13 cellular contexts compared by ENCODE assay signal in the genomic region with DNA sequence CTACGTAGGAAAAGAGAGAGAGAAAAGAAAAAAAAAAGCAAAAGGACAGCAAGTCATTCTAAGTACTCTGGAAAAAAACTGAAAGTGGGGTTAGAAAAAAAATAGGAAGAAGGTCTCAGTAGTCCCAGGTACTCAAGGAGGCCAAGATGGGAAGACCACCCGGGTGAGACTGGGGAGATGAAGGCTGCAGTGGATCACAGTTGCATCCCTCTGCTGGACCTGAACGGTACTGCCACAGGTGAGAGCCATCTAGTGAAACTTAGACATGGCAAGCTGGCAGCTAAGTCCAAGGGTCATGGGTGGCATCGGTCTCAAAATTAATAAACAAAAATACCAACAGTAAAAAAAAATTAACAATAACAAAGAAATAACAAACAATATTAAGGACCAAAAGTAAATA. TPM values are rescaled to one million over a fixed set of nuclear protein-coding genes. Genes with fewer than 3 reads are reported as not detected.
A peak's percentile ranks its signal among the peaks of the same experiment; 100 is the strongest.
DNase-seq lines count a peak whose midpoint lies in the region; ATAC-seq and TF ChIP-seq lines count a peak whose summit lies in the region.
"Had no signal": no experiment of that assay in that cellular context is flagged by ENCODE, and none has a peak within 500 bp of the region (broad histone marks: within the 10 kb centered on the region; RNA-seq: fewer than 3 reads in every experiment).

No MANE protein-coding gene starts in this region.

- no peaks in the 10 kb centered on the region for H3K4me1 Mint-ChIP-seq in activated CD8-positive, alpha-beta T cell treated with anti-CD3 and anti-CD28 coated beads for 36 hours (ENCODE audit: low read depth)
- H3K4me1 Mint-ChIP-seq in activated CD8-positive, alpha-beta T cell treated with anti-CD3 and anti-CD28 coated beads, Interleukin-2, amount 10 ng/mL, durations not matched to agents 7 days and 5 days (ENCODE audit: low read depth), result no peaks in the 10 kb centered on the region
- no peaks in the 10 kb centered on the region for H3K4me1 Mint-ChIP-seq in neural progenitor cell
- H3K4me1 Mint-ChIP-seq: activated T-helper 17 cell treated with anti-CD3 and anti-CD28 coated beads, Interleukin-2, amount 50 U/mL, for 72 hours; stimulated activated naive B cell treated with anti-CD40 and anti-IgM and Interleukin-4, amounts not matched to agents 10 μg/mL and 1 μg/mL and 100 μg/mL, for 72 hours had no signal

- H3K27me3 ChIP-seq in Karpas-422 (ENCODE audit: low read length) (no peaks in the 10 kb centered on the region), mammary epithelial cell (ENCODE audit: insufficient read depth, low read length) (no peaks in the 10 kb centered on the region), neural progenitor cell (no peaks in the 10 kb centered on the region)

- H3K4me3 ChIP-seq in Karpas-422 (ENCODE audit: low read length), result no peak overlapping the region
- H3K4me3 ChIP-seq in mammary epithelial cell (replicated peaks in 1 of 3; ENCODE audit: insufficient read depth in 1 of 3, low read depth in 2 of 3, low read length in 3 of 3), result no peak overlapping the region
- H3K4me3 ChIP-seq in neural progenitor cell, result no peak overlapping the region

- in situ Hi-C loops in mammary epithelial cell (cut with MboI; ENCODE audit: low sequenced_read_pairs in 2 of 2), result no loop called here

- BruUV-seq in mammary epithelial cell (replicated peaks; lab: Mats Ljungman, UMichigan), result no TSS peak

- H3K27me3 Mint-ChIP-seq in activated CD8-positive, alpha-beta T cell treated with anti-CD3 and anti-CD28 coated beads for 36 hours, result no peaks in the 10 kb centered on the region
- no peaks in the 10 kb centered on the region for H3K27me3 Mint-ChIP-seq in activated CD8-positive, alpha-beta T cell treated with anti-CD3 and anti-CD28 coated beads, Interleukin-2, amount 10 ng/mL, durations not matched to agents 7 days and 5 days (ENCODE audit: low read depth)
- H3K27me3 Mint-ChIP-seq in neural progenitor cell (ENCODE audit: insufficient read depth, low read depth), result peaks cover 2% of the 10 kb centered on the region
- H3K27me3 Mint-ChIP-seq: stimulated activated naive B cell treated with anti-CD40 and anti-IgM and Interleukin-4, amounts not matched to agents 10 μg/mL and 1 μg/mL and 100 μg/mL, for 72 hours had no signal

- 74% methylated on average over 4 of the region's 4 CpGs for WGBS in mammary epithelial cell (ENCODE audit: low coverage, missing lambda C conversion rate)

- no peaks in the 10 kb centered on the region for H3K9me2 ChIP-seq in Karpas-422 (replicated peaks; ENCODE audit: insufficient read depth, low read length)

- no peak for ATAC-seq in activated CD8-positive, alpha-beta T cell treated with anti-CD3 and anti-CD28 coated beads for 36 hours
- no peak for ATAC-seq in activated CD8-positive, alpha-beta T cell treated with anti-CD3 and anti-CD28 coated beads, Interleukin-2, amount 10 ng/mL, durations not matched to agents 7 days and 5 days
- ATAC-seq in HG02870 (IDR thresholded peaks at IDR 0.05; ENCODE audit: unreplicated experiment) (no peak), HG03457 (IDR thresholded peaks at IDR 0.05; ENCODE audit: unreplicated experiment) (no peak)
- ATAC-seq: activated T-helper 17 cell treated with anti-CD3 and anti-CD28 coated beads, Interleukin-2, amount 50 U/mL, for 72 hours had no signal

- no peak overlapping the region for H3K9ac ChIP-seq in Karpas-422 (ENCODE audit: low read length)
- no peak overlapping the region for H3K9ac ChIP-seq in mammary epithelial cell (ENCODE audit: insufficient read depth, low read length)
- H3K9ac ChIP-seq in neural progenitor cell, result no peak overlapping the region

- no peak overlapping the region for H3K4me2 ChIP-seq in Karpas-422 (ENCODE audit: low read depth, low read length, poor library complexity, severe bottlenecking)
- H3K4me2 ChIP-seq in mammary epithelial cell (ENCODE audit: insufficient read depth, low read depth, low read length), result no peak overlapping the region
- H3K4me2 ChIP-seq in neural progenitor cell, result no peak overlapping the region

- no peak for TF ChIP-seq CTCF in activated CD8-positive, alpha-beta T cell treated with anti-CD3 and anti-CD28 coated beads for 36 hours (IDR thresholded peaks at IDR 0.05)
- TF ChIP-seq CTCF in mammary epithelial cell (conservative IDR thresholded peaks at IDR 0.05 in 1 of 2, IDR thresholded peaks at IDR 0.05 in 1 of 2; ENCODE audit: extremely low read depth in 1 of 2, insufficient read depth in 1 of 2, low read depth in 1 of 2, low read length in 2 of 2), result peak; percentile 41 to 42
- TF ChIP-seq CTCF in neural progenitor cell (IDR thresholded peaks at IDR 0.05), result peak; percentile 22

- peaks cover 9% of the 10 kb centered on the region for H3K36me3 Mint-ChIP-seq in activated CD8-positive, alpha-beta T cell treated with anti-CD3 and anti-CD28 coated beads for 36 hours (ENCODE audit: low read depth)
- peaks cover 2% of the 10 kb centered on the region for H3K36me3 Mint-ChIP-seq in activated CD8-positive, alpha-beta T cell treated with anti-CD3 and anti-CD28 coated beads, Interleukin-2, amount 10 ng/mL, durations not matched to agents 7 days and 5 days (ENCODE audit: low read depth)
- H3K36me3 Mint-ChIP-seq in neural progenitor cell, result peaks cover 3% of the 10 kb centered on the region

- no peak overlapping the region for H3K27ac Mint-ChIP-seq in activated CD8-positive, alpha-beta T cell treated with anti-CD3 and anti-CD28 coated beads for 36 hours
- H3K27ac Mint-ChIP-seq in activated CD8-positive, alpha-beta T cell treated with anti-CD3 and anti-CD28 coated beads, Interleukin-2, amount 10 ng/mL, durations not matched to agents 7 days and 5 days, result no peak overlapping the region
- no peak overlapping the region for H3K27ac Mint-ChIP-seq in neural progenitor cell
- H3K27ac Mint-ChIP-seq: activated T-helper 17 cell treated with anti-CD3 and anti-CD28 coated beads, Interleukin-2, amount 50 U/mL, for 72 hours; stimulated activated naive B cell treated with anti-CD40 and anti-IgM and Interleukin-4, amounts not matched to agents 10 μg/mL and 1 μg/mL and 100 μg/mL, for 72 hours had no signal

- H3K9me3 ChIP-seq in Karpas-422 (ENCODE audit: low read length) (peaks cover 23% of the 10 kb centered on the region), mammary epithelial cell (replicated peaks; ENCODE audit: insufficient read depth, low read length) (peaks cover 18% of the 10 kb centered on the region), neural progenitor cell (ENCODE audit: low read depth) (peaks cover 18% of the 10 kb centered on the region)

- POLR2A ChIA-PET in activated CD8-positive, alpha-beta T cell treated with anti-CD3 and anti-CD28 coated beads for 36 hours (lab: Charles Lee), result no interaction called here
- POLR2A ChIA-PET in activated CD8-positive, alpha-beta T cell treated with anti-CD3 and anti-CD28 coated beads, Interleukin-2, amount 10 ng/mL, durations not matched to agents 7 days and 5 days (lab: Charles Lee), result no interaction called here

- H3K4me1 ChIP-seq in Karpas-422 (ENCODE audit: low read length) (no peaks in the 10 kb centered on the region), mammary epithelial cell (ENCODE audit: insufficient read depth, low read length) (no peaks in the 10 kb centered on the region), neural progenitor cell (no peaks in the 10 kb centered on the region)

- H3K36me3 ChIP-seq in Karpas-422 (ENCODE audit: insufficient read depth, low read length) (no peaks in the 10 kb centered on the region), mammary epithelial cell (ENCODE audit: insufficient read depth, low read length) (no peaks in the 10 kb centered on the region), neural progenitor cell (no peaks in the 10 kb centered on the region)

- H3K27ac ChIP-seq in Karpas-422 (ENCODE audit: low read length), result no peak overlapping the region
- no peak overlapping the region for H3K27ac ChIP-seq in mammary epithelial cell (ENCODE audit: insufficient read depth, low read depth, low read length)
- H3K27ac ChIP-seq in neural progenitor cell, result no peak overlapping the region

- no peak overlapping the region for H3K4me3 Mint-ChIP-seq in activated CD8-positive, alpha-beta T cell treated with anti-CD3 and anti-CD28 coated beads for 36 hours
- no peak overlapping the region for H3K4me3 Mint-ChIP-seq in activated CD8-positive, alpha-beta T cell treated with anti-CD3 and anti-CD28 coated beads, Interleukin-2, amount 10 ng/mL, durations not matched to agents 7 days and 5 days
- no peak overlapping the region for H3K4me3 Mint-ChIP-seq in neural progenitor cell
- H3K4me3 Mint-ChIP-seq: activated T-helper 17 cell treated with anti-CD3 and anti-CD28 coated beads, Interleukin-2, amount 50 U/mL, for 72 hours; stimulated activated naive B cell treated with anti-CD40 and anti-IgM and Interleukin-4, amounts not matched to agents 10 μg/mL and 1 μg/mL and 100 μg/mL, for 72 hours had no signal

- peak; percentile 44 for DNase-seq in activated CD8-positive, alpha-beta T cell treated with anti-CD3 and anti-CD28 coated beads for 36 hours
- no peak for DNase-seq in activated CD8-positive, alpha-beta T cell treated with anti-CD3 and anti-CD28 coated beads, Interleukin-2, amount 10 ng/mL, durations not matched to agents 7 days and 5 days
- DNase-seq in Karpas-422, result peak; percentile 65
- DNase-seq in mammary epithelial cell, result no peak
- DNase-seq in neural progenitor cell (ENCODE audit: low spot score), result no peak
- no peak for DNase-seq in amniotic stem cell (lab: John Stamatoyannopoulos, UW)
- DNase-seq: activated CD4-positive, CD25-positive, alpha-beta regulatory T cell; midbrain; posterior cingulate gyrus; stimulated activated naive B cell treated with anti-CD40 and anti-IgM and Interleukin-4, amounts not matched to agents 10 μg/mL and 1 μg/mL and 100 μg/mL, for 72 hours had no signal

- peaks cover 43% of the 10 kb centered on the region for H3K9me3 Mint-ChIP-seq in activated CD8-positive, alpha-beta T cell treated with anti-CD3 and anti-CD28 coated beads for 36 hours
- H3K9me3 Mint-ChIP-seq in activated CD8-positive, alpha-beta T cell treated with anti-CD3 and anti-CD28 coated beads, Interleukin-2, amount 10 ng/mL, durations not matched to agents 7 days and 5 days (ENCODE audit: insufficient read depth), result peaks cover 38% of the 10 kb centered on the region
- peaks cover 52% of the 10 kb centered on the region for H3K9me3 Mint-ChIP-seq in neural progenitor cell

- H3K79me2 ChIP-seq in Karpas-422 (ENCODE audit: low read length) (no peaks in the 10 kb centered on the region), mammary epithelial cell (ENCODE audit: insufficient read depth, low read length) (no peaks in the 10 kb centered on the region), neural progenitor cell (ENCODE audit: low read depth) (no peaks in the 10 kb centered on the region)

- CTCF ChIA-PET in activated CD8-positive, alpha-beta T cell treated with anti-CD3 and anti-CD28 coated beads for 36 hours (lab: Charles Lee), result no interaction called here
- CTCF ChIA-PET in activated CD8-positive, alpha-beta T cell treated with anti-CD3 and anti-CD28 coated beads, Interleukin-2, amount 10 ng/mL, durations not matched to agents 7 days and 5 days (lab: Charles Lee), result no interaction called here
- CTCF ChIA-PET in mammary epithelial cell (lab: Charles Lee; ENCODE audit: low non-redundant PET), result interaction anchor here (0.7 kb wide), 1 partner anchor 263 kb away, joined by 3 read pairs; no protein-coding TSS in a partner anchor

- no peaks in the 10 kb centered on the region for H3F3A ChIP-seq in neural progenitor cell (ENCODE audit: low read depth)

- intact Hi-C loops in activated CD8-positive, alpha-beta T cell treated with anti-CD3 and anti-CD28 coated beads for 36 hours (cut with micrococcal nuclease), result no loop called here
- intact Hi-C loops in mammary epithelial cell (cut with micrococcal nuclease), result loop anchor here (5.0 kb wide), 1 partner anchor 321 kb away; a partner anchor contains a TSS

- no peak overlapping the region for H2AFZ ChIP-seq in Karpas-422 (ENCODE audit: low read length)
- no peak overlapping the region for H2AFZ ChIP-seq in mammary epithelial cell (ENCODE audit: low read depth, low read length)
- no peak overlapping the region for H2AFZ ChIP-seq in neural progenitor cell (replicated peaks)

- dilution Hi-C loops in mammary epithelial cell (cut with HindIII; ENCODE audit: low sequenced_read_pairs), result no loop called here

- H4K20me1 ChIP-seq in Karpas-422 (ENCODE audit: insufficient read depth, low read depth, low read length) (no peaks in the 10 kb centered on the region), mammary epithelial cell (ENCODE audit: insufficient read depth, low read length) (no peaks in the 10 kb centered on the region), neural progenitor cell (ENCODE audit: low read depth) (no peaks in the 10 kb centered on the region)

RNA-seq across cellular contexts. Expression of a gene that starts 41.0 kb away (rescaled TPM):
- 10 to 100 TPM; 35.8 to 38.2 TPM for total RNA-seq in activated CD8-positive, alpha-beta T cell treated with anti-CD3 and anti-CD28 coated beads for 36 hours
- total RNA-seq in activated CD8-positive, alpha-beta T cell treated with anti-CD3 and anti-CD28 coated beads, Interleukin-2, amount 10 ng/mL, durations not matched to agents 7 days and 5 days, result 10 to 100 TPM; 32.0 to 35.8 TPM
- total RNA-seq in Karpas-422 (2014; rRNA removed; shearing (Covaris generic); ENCODE audit: low replicate concordance), result 39.4 and 98.5 TPM in 2 replicates
- 10 to 100 TPM; 27.8 to 43.7 TPM for total RNA-seq in mammary epithelial cell
- polyA plus RNA-seq in mammary epithelial cell, result 8.4 TPM
- 34.1 TPM for polyA minus RNA-seq in mammary epithelial cell
- total RNA-seq in neural progenitor cell (ENCODE audit: low replicate concordance), result 69.7 and 105 TPM in 2 replicates

Comparison
In these comparisons a context has a peak if more than half of its experiments do, and no peak if none do; other contexts are left out.
1. DNase-seq: peak in activated CD8-positive, alpha-beta T cell treated with anti-CD3 and anti-CD28 coated beads for 36 hours (single experiment) and Karpas-422 (single experiment); none in activated CD8-positive, alpha-beta T cell treated with anti-CD3 and anti-CD28 coated beads, Interleukin-2, amount 10 ng/mL, durations not matched to agents 7 days and 5 days (single experiment), mammary epithelial cell (single experiment), neural progenitor cell (single experiment) and amniotic stem cell (single experiment).